ENCODE assay signal across 23 cellular contexts in genomic region chr12:109631236-109632150, GRCh38. TPM values are rescaled to one million over a fixed set of nuclear protein-coding genes. Genes with fewer than 3 reads are reported as not detected.
A peak's percentile ranks its signal among the peaks of the same experiment; 100 is the strongest.
DNase-seq lines count a peak whose midpoint lies in the region; ATAC-seq, FAIRE-seq and TF ChIP-seq lines count a peak whose summit lies in the region.
"Had no signal": no experiment of that assay in that cellular context is flagged by ENCODE, and none has a peak within 500 bp of the region (broad histone marks: within the 10 kb centered on the region; RNA-seq: fewer than 3 reads in every experiment).

No MANE protein-coding gene starts in this region.

- 16% methylated on average over 5 of the region's 8 CpGs for WGBS in HepG2 (ENCODE audit: low lambda C conversion rate)
- 73% methylated on average over 2 of the region's 8 CpGs for WGBS in right lobe of liver (ENCODE audit: insufficient coverage, low coverage, low lambda C conversion rate, missing lambda C conversion rate)

- H2AFZ ChIP-seq in HepG2 (ENCODE audit: low read length) (no peak overlapping the region), PC-9 (no peak overlapping the region)

- CTCF ChIA-PET in HepG2 (lab: Yijun Ruan, JAX; ENCODE audit: low intra/inter-chr PET ratio, low total read pairs) (no interaction called here), PC-9 (lab: Charles Lee) (no interaction called here)

- POLR2A ChIA-PET in HepG2 (lab: Yijun Ruan, JAX) (interaction anchor here (0.5 kb wide), 1 partner anchor 220 kb away, joined by 3 read pairs; no protein-coding TSS in a partner anchor), PC-9 (lab: Charles Lee; ENCODE audit: unreplicated experiment) (no interaction called here)

- no peak for DNase-seq in HepG2 (ENCODE audit: low spot score)
- no peak for DNase-seq in right lobe of liver
- DNase-seq in PC-9 = no peak
- DNase-seq in AG08395 (ENCODE audit: low spot score) = no peak
- no peak for DNase-seq in GDM1 (lab: John Stamatoyannopoulos, UW)
- DNase-seq: Caco-2; CD8-positive, alpha-beta T cell; GOT3; HCEC 1CT; NCI-H1092; NCI-H187 treated with DMSO at 0.1 percent for 48 hours; NCI-H226; NCI-H510A; OCI-M1; SIG-M5; T-cell had no signal

- H3F3A ChIP-seq in PC-9 (ENCODE audit: insufficient read depth, low read depth) = peaks cover 5% of the 10 kb centered on the region; the same call in 1 of the 2 replicates

- H3K4me1 ChIP-seq in HepG2 (ENCODE audit: insufficient read depth, low read length) (no peaks in the 10 kb centered on the region), right lobe of liver (no peaks in the 10 kb centered on the region), PC-9 (replicated peaks; ENCODE audit: insufficient read depth) (no peaks in the 10 kb centered on the region)
- H3K4me1 ChIP-seq: A549, Caco-2 had no signal

- TF ChIP-seq POLR2A in HepG2 (IDR thresholded peaks at IDR 0.05; ENCODE audit: insufficient read depth in 1 of 2, low read depth in 2 of 2, low read length in 2 of 2) (no peak), right lobe of liver (IDR thresholded peaks at IDR 0.05) (no peak)

- no peaks in the 10 kb centered on the region for H3K36me3 ChIP-seq in HepG2 (replicated peaks in 1 of 2; ENCODE audit: control insufficient read depth in 1 of 2, insufficient read depth in 2 of 2, low read length in 2 of 2)
- no peaks in the 10 kb centered on the region for H3K36me3 ChIP-seq in right lobe of liver
- H3K36me3 ChIP-seq in PC-9 (ENCODE audit: low read depth) = no peaks in the 10 kb centered on the region

- H4K20me1 ChIP-seq in HepG2 (ENCODE audit: insufficient read depth, low read length) (no peaks in the 10 kb centered on the region), PC-9 (ENCODE audit: insufficient read depth) (no peaks in the 10 kb centered on the region)

- peaks cover 0 to 17% of the 10 kb centered on the region in 2 experiments; a peak in 2 of 5 replicates for H3K27me3 ChIP-seq in HepG2 (ENCODE audit: control insufficient read depth in 1 of 2, insufficient read depth in 2 of 2, low read length in 2 of 2)
- H3K27me3 ChIP-seq in right lobe of liver = no peaks in the 10 kb centered on the region
- H3K27me3 ChIP-seq in PC-9 (ENCODE audit: insufficient read depth, low read depth) = peaks cover 55% of the 10 kb centered on the region

- TF ChIP-seq EP300 in HepG2 (IDR thresholded peaks at IDR 0.05; ENCODE audit: low read depth in 2 of 2, low read length in 2 of 2) (no peak), HepG2 (CRISPR knock-in tag; IDR thresholded peaks at IDR 0.05; ENCODE audit: borderline replicate concordance) (no peak)

- intact Hi-C loops in HepG2 (cut with micrococcal nuclease; ENCODE audit: unreplicated experiment) (no loop called here), right lobe of liver (cut with DNase I) (no loop called here), PC-9 (cut with micrococcal nuclease; ENCODE audit: unreplicated experiment) (no loop called here)

- in situ Hi-C loops in HepG2 (cut with HindIII; ENCODE audit: extremely low pct_ligation_motif_present, low pct_unique_long_range_greater_than_20kb) = no loop called here

- BruUV-seq in HepG2 (replicated peaks; lab: Mats Ljungman, UMichigan) (no TSS peak), PC-9 (replicated peaks; lab: Mats Ljungman, UMichigan) (no TSS peak)

- no peak for TF ChIP-seq RAD21 in HepG2 (CRISPR knock-in tag; IDR thresholded peaks at IDR 0.05)

- no peaks in the 10 kb centered on the region for H3K9me2 ChIP-seq in PC-9 (ENCODE audit: insufficient read depth)

- no peak overlapping the region for H3K4me2 ChIP-seq in HepG2 (ENCODE audit: low read depth, low read length)
- H3K4me2 ChIP-seq in PC-9 = peak overlapping the region; percentile 23; the same call in 1 of the 2 replicates
- H3K4me2 ChIP-seq: A549 had no signal

- no peak for ATAC-seq in HepG2
- no peak for ATAC-seq in right lobe of liver
- peak; percentile 29 for ATAC-seq in esophagus mucosa
- ATAC-seq in HG03378 (IDR thresholded peaks at IDR 0.05; ENCODE audit: unreplicated experiment) = no peak
- ATAC-seq: A549; CD8-positive, alpha-beta T cell; T-cell had no signal

- FAIRE-seq in HepG2 (lab: Jason Lieb, UNC) = no peak
- FAIRE-seq: A549, G401.6, GM12891, RCC 7860 had no signal

- H3K27ac ChIP-seq in HepG2 (ENCODE audit: extremely low read length, insufficient read depth, low read length) = no peak overlapping the region
- no peak overlapping the region for H3K27ac ChIP-seq in right lobe of liver
- no peak overlapping the region for H3K27ac ChIP-seq in PC-9
- H3K27ac ChIP-seq: A549, C4-2B had no signal

- TF ChIP-seq CTCF in HepG2 (CRISPR knock-in tag; IDR thresholded peaks at IDR 0.05) = no peak
- TF ChIP-seq CTCF in right lobe of liver (IDR thresholded peaks at IDR 0.05) = no peak
- no peak for TF ChIP-seq CTCF in PC-9 (conservative IDR thresholded peaks at IDR 0.05)

- H3K9me3 ChIP-seq in HepG2 (ENCODE audit: low read length) (0 out of 2 replicates have a peak, but pooled peaks cover 4% of the 10 kb centered on the region), right lobe of liver (no peaks in the 10 kb centered on the region), PC-9 (ENCODE audit: insufficient read depth, low read depth) (no peaks in the 10 kb centered on the region)
- H3K9me3 ChIP-seq: A549, Caco-2 had no signal

- no peak overlapping the region for H3K4me3 ChIP-seq in HepG2 (replicated peaks in 1 of 3; ENCODE audit: insufficient read depth in 1 of 3, low read depth in 2 of 3, low read length in 3 of 3)
- no peak overlapping the region for H3K4me3 ChIP-seq in right lobe of liver
- H3K4me3 ChIP-seq in PC-9 = no peak overlapping the region
- H3K4me3 ChIP-seq: A549 had no signal

- H3K79me2 ChIP-seq in HepG2 (ENCODE audit: insufficient read depth, low read length) (no peaks in the 10 kb centered on the region), PC-9 (ENCODE audit: low read depth) (no peaks in the 10 kb centered on the region)

- H3K9ac ChIP-seq in HepG2 (ENCODE audit: insufficient read depth, low read depth, low read length) = no peak overlapping the region

TF ChIP-seq in HepG2, 621 proteins besides CTCF, POLR2A, EP300 and RAD21:
- TF ChIP-seq ZBTB1 (CRISPR knock-in tag; IDR thresholded peaks at IDR 0.05; ENCODE audit: borderline replicate concordance) (no peak), ZNF12 (CRISPR knock-in tag; IDR thresholded peaks at IDR 0.05) (no peak), ZNF629 (CRISPR knock-in tag; conservative IDR thresholded peaks at IDR 0.05) (peak; percentile 71)

RNA-seq across cellular contexts. Expression of gene MVK, which starts 57.9 kb away (rescaled TPM):
- 47.1 and 66.9 TPM in 2 replicates for total RNA-seq in HepG2 (2016; rRNA removed; fragmentation: Illumina TruSeq; extraction: Trizol)
- 15.1 and 17.9 TPM in 2 replicates for total RNA-seq in HepG2 (2016; cell fraction: cytosol; rRNA removed; fragmentation: Illumina TruSeq; extraction: Trizol; ENCODE audit: low read depth)
- 40.9 and 70.6 TPM in 2 replicates for total RNA-seq in HepG2 (2016; cell fraction: insoluble cytoplasmic fraction; rRNA removed; fragmentation: Illumina TruSeq; extraction: Trizol)
- 34.1 and 39.6 TPM in 2 replicates for total RNA-seq in HepG2 (2016; cell fraction: membrane; rRNA removed; fragmentation: Illumina TruSeq; extraction: Trizol)
- total RNA-seq in HepG2 (2016; cell fraction: nucleus; rRNA removed; fragmentation: Illumina TruSeq; extraction: Trizol) = 38.8 and 47.2 TPM in 2 replicates
- 11.6 and 22.5 TPM in 2 replicates for polyA plus RNA-seq in HepG2 (2011; rRNA removed)
- 12.4 and 13.5 TPM in 2 replicates for polyA plus RNA-seq in HepG2 (2011; cell fraction: cytosol; rRNA removed)
- polyA plus RNA-seq in HepG2 (2011; cell fraction: nucleus; rRNA removed) = 32.0 and 47.6 TPM in 2 replicates
- polyA plus RNA-seq in HepG2 (2012) = 19.2 and 28.6 TPM in 2 replicates
- 16.3 and 19.9 TPM in 2 replicates for polyA plus RNA-seq in HepG2 (2016; cell fraction: cytosol; fragmentation: Illumina TruSeq; extraction: Trizol; ENCODE audit: low read depth)
- 42.0 and 50.4 TPM in 2 replicates for polyA plus RNA-seq in HepG2 (2016; cell fraction: insoluble cytoplasmic fraction; fragmentation: Illumina TruSeq; extraction: Trizol; ENCODE audit: low read depth)
- 26.9 and 30.0 TPM in 2 replicates for polyA plus RNA-seq in HepG2 (2016; cell fraction: membrane; fragmentation: Illumina TruSeq; extraction: Trizol; ENCODE audit: low read depth)
- 78.2 and 82.6 TPM in 2 replicates for polyA plus RNA-seq in HepG2 (2016; cell fraction: nucleus; fragmentation: Illumina TruSeq; extraction: Trizol; ENCODE audit: insufficient read depth, low read depth)
- 19.6 and 22.9 TPM in 2 replicates for polyA minus RNA-seq in HepG2 (2011; rRNA and poly(A)+ RNA removed; ENCODE audit: low replicate concordance)
- 6.1 and 8.0 TPM in 2 replicates for polyA minus RNA-seq in HepG2 (2011; cell fraction: cytosol; rRNA and poly(A)+ RNA removed)
- polyA minus RNA-seq in HepG2 (2011; cell fraction: nucleus; rRNA and poly(A)+ RNA removed) = 12.2 and 21.1 TPM in 2 replicates
- 10 to 100 TPM; 14.2 to 60.0 (median 37.6) TPM for total RNA-seq in right lobe of liver
- total RNA-seq in PC-9 (2021) = 35.6 and 50.8 TPM in 2 replicates
- 55.2 TPM for total RNA-seq in esophagus mucosa

RNA-seq across cellular contexts. Expression of gene MMAB, which starts 58.2 kb away (rescaled TPM):
- total RNA-seq in HepG2 (2016; rRNA removed; fragmentation: Illumina TruSeq; extraction: Trizol) = 77.3 and 112 TPM in 2 replicates
- total RNA-seq in HepG2 (2016; cell fraction: cytosol; rRNA removed; fragmentation: Illumina TruSeq; extraction: Trizol; ENCODE audit: low read depth) = 32.4 and 42.7 TPM in 2 replicates
- total RNA-seq in HepG2 (2016; cell fraction: insoluble cytoplasmic fraction; rRNA removed; fragmentation: Illumina TruSeq; extraction: Trizol) = 80.5 and 108 TPM in 2 replicates
- 59.5 and 67.4 TPM in 2 replicates for total RNA-seq in HepG2 (2016; cell fraction: membrane; rRNA removed; fragmentation: Illumina TruSeq; extraction: Trizol)
- total RNA-seq in HepG2 (2016; cell fraction: nucleus; rRNA removed; fragmentation: Illumina TruSeq; extraction: Trizol) = 37.8 and 41.0 TPM in 2 replicates
- 26.1 and 33.2 TPM in 2 replicates for polyA plus RNA-seq in HepG2 (2011; rRNA removed)
- polyA plus RNA-seq in HepG2 (2011; cell fraction: cytosol; rRNA removed) = 29.9 and 32.2 TPM in 2 replicates
- polyA plus RNA-seq in HepG2 (2011; cell fraction: nucleus; rRNA removed) = 34.9 and 43.2 TPM in 2 replicates
- 39.1 and 40.4 TPM in 2 replicates for polyA plus RNA-seq in HepG2 (2012)
- polyA plus RNA-seq in HepG2 (2016; cell fraction: cytosol; fragmentation: Illumina TruSeq; extraction: Trizol; ENCODE audit: low read depth) = 36.6 and 44.0 TPM in 2 replicates
- polyA plus RNA-seq in HepG2 (2016; cell fraction: insoluble cytoplasmic fraction; fragmentation: Illumina TruSeq; extraction: Trizol; ENCODE audit: low read depth) = 98.7 and 99.8 TPM in 2 replicates
- 39.9 and 52.5 TPM in 2 replicates for polyA plus RNA-seq in HepG2 (2016; cell fraction: membrane; fragmentation: Illumina TruSeq; extraction: Trizol; ENCODE audit: low read depth)
- 58.2 and 63.9 TPM in 2 replicates for polyA plus RNA-seq in HepG2 (2016; cell fraction: nucleus; fragmentation: Illumina TruSeq; extraction: Trizol; ENCODE audit: insufficient read depth, low read depth)
- 37.1 and 53.3 TPM in 2 replicates for polyA minus RNA-seq in HepG2 (2011; rRNA and poly(A)+ RNA removed; ENCODE audit: low replicate concordance)
- 11.8 and 16.2 TPM in 2 replicates for polyA minus RNA-seq in HepG2 (2011; cell fraction: cytosol; rRNA and poly(A)+ RNA removed)
- polyA minus RNA-seq in HepG2 (2011; cell fraction: nucleus; rRNA and poly(A)+ RNA removed) = 21.0 and 29.1 TPM in 2 replicates
- total RNA-seq in right lobe of liver = 10 to 100 TPM; 42.6 to 99.8 (median 65.2) TPM
- 52.8 and 84.3 TPM in 2 replicates for total RNA-seq in PC-9 (2021)
- total RNA-seq in esophagus mucosa = 74.2 TPM
